Comparison of ENCODE assay signal across 8 cellular contexts in genomic region chrX:110229497-110230111, GRCh38.
A peak's percentile ranks its signal among the peaks of the same experiment; 100 is the strongest.
DNase-seq lines count a peak whose midpoint lies in the region; ATAC-seq and TF ChIP-seq lines count a peak whose summit lies in the region.
"Not testable (repeated sequence)": the region's sequence is repeated elsewhere in the genome, so short reads cannot be mapped to it uniquely, and the experiment has no call there.

No MANE protein-coding gene starts in this region.

- not testable (repeated sequence) for H3K4me1 ChIP-seq in mammary epithelial cell (ENCODE audit: insufficient read depth, low read length); mucosa of stomach (ENCODE audit: control insufficient read depth, insufficient read depth, low read length)

- dilution Hi-C loops in mammary epithelial cell (cut with HindIII; ENCODE audit: low sequenced_read_pairs): not testable (repeated sequence)

- not testable (repeated sequence) for ATAC-seq in left ventricle myocardium superior

- peaks cover 0 to 11% (median 1%) of the 10 kb centered on the region in 3 donors for H3K9me3 Mint-ChIP-seq in IgD-negative memory B cell
- H3K9me3 Mint-ChIP-seq in T-helper 2 cell treated with Interferon-gamma antibody and Interleukin-4, amounts not matched to agents 5 μg/mL and 100 μg/mL, for 36 hours; type B pancreatic cell: not testable (repeated sequence)

- H4K20me1 ChIP-seq in mammary epithelial cell (ENCODE audit: insufficient read depth, low read length): not testable (repeated sequence)

- WGBS in mammary epithelial cell (ENCODE audit: low coverage, missing lambda C conversion rate): 54% methylated on average over 19 of the region's 21 CpGs

- not testable (repeated sequence) for H3K36me3 Mint-ChIP-seq in IgD-negative memory B cell
- peaks cover 23% of the 10 kb centered on the region for H3K36me3 Mint-ChIP-seq in T-helper 2 cell treated with Interferon-gamma antibody and Interleukin-4, amounts not matched to agents 5 μg/mL and 100 μg/mL, for 36 hours (ENCODE audit: low read depth)
- H3K36me3 Mint-ChIP-seq in type B pancreatic cell: peaks cover 22% of the 10 kb centered on the region

- H3K27ac ChIP-seq in mammary epithelial cell (ENCODE audit: insufficient read depth, low read depth, low read length): peak overlapping the region; percentile 56

- DNase-seq in T-helper 2 cell treated with Interferon-gamma antibody and Interleukin-4, amounts not matched to agents 5 μg/mL and 100 μg/mL, for 36 hours (ENCODE audit: low spot score): peak; percentile 72
- DNase-seq in activated T-cell treated with anti-CD3 and anti-CD28 coated beads for 48 hours (ENCODE audit: low read depth): peak; percentile 56
- DNase-seq in mammary epithelial cell: peak; percentile 44
- peak; percentile 30 for DNase-seq in left ventricle myocardium superior
- peak; percentile 39 to 46 for DNase-seq in stimulated activated CD4-positive, alpha-beta T cell treated with anti-CD3 and anti-CD28 coated beads, Interleukin-2, amount 100 ng/mL, for 48 hours
- peak; percentile 69 for DNase-seq in type B pancreatic cell (ENCODE audit: extremely low spot score, unreplicated experiment)

- not testable (repeated sequence) for H3K4me1 Mint-ChIP-seq in IgD-negative memory B cell
- peaks cover 24% of the 10 kb centered on the region for H3K4me1 Mint-ChIP-seq in T-helper 2 cell treated with Interferon-gamma antibody and Interleukin-4, amounts not matched to agents 5 μg/mL and 100 μg/mL, for 36 hours (ENCODE audit: low read depth)
- peaks cover 31% of the 10 kb centered on the region for H3K4me1 Mint-ChIP-seq in type B pancreatic cell (ENCODE audit: unreplicated experiment)

- TF ChIP-seq CTCF in mammary epithelial cell (conservative IDR thresholded peaks at IDR 0.05 in 1 of 2, IDR thresholded peaks at IDR 0.05 in 1 of 2; ENCODE audit: extremely low read depth in 1 of 2, insufficient read depth in 1 of 2, low read depth in 1 of 2, low read length in 2 of 2); type B pancreatic cell (conservative IDR thresholded peaks at IDR 0.05): not testable (repeated sequence)

- H3K9ac ChIP-seq in mammary epithelial cell (ENCODE audit: insufficient read depth, low read length) (peak overlapping the region; percentile 48), mucosa of stomach (ENCODE audit: low read length) (peak overlapping the region; percentile 39)

- H3K27me3 ChIP-seq in mammary epithelial cell (ENCODE audit: insufficient read depth, low read length); mucosa of stomach (ENCODE audit: control insufficient read depth, insufficient read depth, low read length): not testable (repeated sequence)

- in situ Hi-C loops in mammary epithelial cell (cut with MboI; ENCODE audit: low sequenced_read_pairs in 2 of 2): not testable (repeated sequence)

- H3K27ac Mint-ChIP-seq in IgD-negative memory B cell: not testable (repeated sequence)
- H3K27ac Mint-ChIP-seq in T-helper 2 cell treated with Interferon-gamma antibody and Interleukin-4, amounts not matched to agents 5 μg/mL and 100 μg/mL, for 36 hours: peak overlapping the region; percentile 67
- H3K27ac Mint-ChIP-seq in type B pancreatic cell: peak overlapping the region; percentile 85

- not testable (repeated sequence) for H3K36me3 ChIP-seq in mammary epithelial cell (ENCODE audit: insufficient read depth, low read length); mucosa of stomach (ENCODE audit: control insufficient read depth, insufficient read depth, low read length)

- H3K4me2 ChIP-seq in mammary epithelial cell (ENCODE audit: insufficient read depth, low read depth, low read length): peak overlapping the region; percentile 45

- peak overlapping the region in 3 of 4 donors; percentile 6 to 85 (median 36) for H3K4me3 Mint-ChIP-seq in IgD-negative memory B cell
- peak overlapping the region; percentile 80 for H3K4me3 Mint-ChIP-seq in T-helper 2 cell treated with Interferon-gamma antibody and Interleukin-4, amounts not matched to agents 5 μg/mL and 100 μg/mL, for 36 hours
- peak overlapping the region; percentile 84 for H3K4me3 Mint-ChIP-seq in type B pancreatic cell

- not testable (repeated sequence) for H2AFZ ChIP-seq in mammary epithelial cell (ENCODE audit: low read depth, low read length)

- not testable (repeated sequence) for H3K9me3 ChIP-seq in mammary epithelial cell (replicated peaks; ENCODE audit: insufficient read depth, low read length); mucosa of stomach (ENCODE audit: control insufficient read depth, low read length)

- H3K27me3 Mint-ChIP-seq in IgD-negative memory B cell; T-helper 2 cell treated with Interferon-gamma antibody and Interleukin-4, amounts not matched to agents 5 μg/mL and 100 μg/mL, for 36 hours (ENCODE audit: low read depth); type B pancreatic cell: not testable (repeated sequence)

- not testable (repeated sequence) for BruUV-seq in mammary epithelial cell (replicated peaks; lab: Mats Ljungman, UMichigan)

- intact Hi-C loops in mammary epithelial cell (cut with micrococcal nuclease); left ventricle myocardium superior (cut with micrococcal nuclease): not testable (repeated sequence)

- CTCF ChIA-PET in mammary epithelial cell (lab: Charles Lee; ENCODE audit: low non-redundant PET): not testable (repeated sequence)

- peak overlapping the region in 1 of 3 experiments; percentile 41 for H3K4me3 ChIP-seq in mammary epithelial cell (replicated peaks in 1 of 3; ENCODE audit: insufficient read depth in 1 of 3, low read depth in 2 of 3, low read length in 3 of 3)
- H3K4me3 ChIP-seq in mucosa of stomach (ENCODE audit: low read length): peak overlapping the region; percentile 31

- H3K79me2 ChIP-seq in mammary epithelial cell (ENCODE audit: insufficient read depth, low read length): peaks cover 44% of the 10 kb centered on the region
